Comparison of ENCODE assay signal across 33 cellular contexts in the genomic region with DNA sequence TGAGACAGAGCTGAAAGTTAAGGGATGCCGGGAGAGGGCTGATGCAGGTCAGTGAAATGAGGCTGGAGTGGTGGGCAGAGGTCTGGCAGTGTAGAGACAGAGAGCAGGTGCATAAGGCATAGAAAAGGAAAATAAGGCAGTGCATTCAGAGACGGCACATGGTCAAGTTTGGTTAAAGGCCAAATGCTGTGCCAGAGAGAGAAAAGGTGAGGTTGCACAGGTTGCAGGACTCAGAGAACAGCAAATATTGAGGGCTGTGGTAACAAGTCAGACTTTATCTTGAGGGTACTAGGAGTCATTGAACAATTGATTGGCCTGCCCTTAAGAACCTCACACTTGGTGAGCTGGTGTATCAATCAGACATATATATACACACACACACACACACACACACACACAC.
"Had no signal": no experiment of that assay in that cellular context is flagged by ENCODE, and none has a peak within 500 bp of the region (broad histone marks: within the 10 kb centered on the region; RNA-seq: fewer than 3 reads in every experiment).

No MANE protein-coding gene starts in this region.

- H3K36me3 ChIP-seq: MG63 had no signal

- H3K4me3 ChIP-seq: MG63 had no signal

- H3K9me3 ChIP-seq: MG63 had no signal

- DNase-seq: Karpas-422, Kasumi-1, MG63, MM.1S, MV-4-11, NCI-H1048, NCI-H1092, NCI-H1092 treated with DMSO at 0.1 percent for 48 hours, NCI-H1105, NCI-H1105 treated with DMSO at 0.1 percent for 48 hours, NCI-H1417, NCI-H1417 treated with DMSO at 0.1 percent for 48 hours, NCI-H1436, NCI-H1436 treated with DMSO at 0.1 percent for 48 hours, NCI-H146, NCI-H1694 treated with DMSO at 0.1 percent for 48 hours, NCI-H187, NCI-H187 treated with DMSO at 0.1 percent for 48 hours, NCI-H1930, NCI-H2029, NCI-H2029 treated with DMSO at 0.1 percent for 48 hours, NCI-H2081, NCI-H2081 treated with DMSO at 0.1 percent for 48 hours, NCI-H2107, NCI-H2171, NCI-H2171 treated with DMSO at 0.1 percent for 48 hours, NCI-H2227 treated with DMSO at 0.1 percent for 48 hours, NCI-H226, NCI-H345, NCI-H446, NCI-H446 treated with DMSO at 0.1 percent for 48 hours, NCI-H510A, NCI-H510A treated with DMSO at 0.1 percent for 48 hours had no signal
